11 cellular contexts compared by ENCODE assay signal in genomic region chr17:49231563-49231894, GRCh38. TPM values are rescaled to one million over a fixed set of nuclear protein-coding genes. Genes with fewer than 3 reads are reported as not detected.
DNase-seq lines count a peak whose midpoint lies in the region; ATAC-seq and TF ChIP-seq lines count a peak whose summit lies in the region.
"Had no signal": no experiment of that assay in that cellular context is flagged by ENCODE, and none has a peak within 500 bp of the region (broad histone marks: within the 10 kb centered on the region; RNA-seq: fewer than 3 reads in every experiment).

No MANE protein-coding gene starts in this region.

- 66 to 71% methylated on average over 7 of the region's 7 CpGs for WGBS in heart right ventricle, 2 donors
- 76% methylated on average over 7 of the region's 7 CpGs for WGBS in hepatocyte (ENCODE audit: low lambda C conversion rate, missing lambda C conversion rate)

- H3K4me2 ChIP-seq in SU-DHL-6 (ENCODE audit: low read depth, low read length, poor library complexity, severe bottlenecking): peak overlapping the region; percentile 76
- H3K4me2 ChIP-seq in hepatocyte: no peak overlapping the region

- H3K9me2 ChIP-seq in SU-DHL-6 (replicated peaks; ENCODE audit: insufficient read depth, low read length): no peaks in the 10 kb centered on the region
- no peaks in the 10 kb centered on the region for H3K9me2 ChIP-seq in hepatocyte (replicated peaks; ENCODE audit: insufficient read depth)

- H3K9me3 ChIP-seq in heart right ventricle: no peaks in the 10 kb centered on the region
- no peaks in the 10 kb centered on the region for H3K9me3 ChIP-seq in SU-DHL-6 (ENCODE audit: insufficient read depth, low read length)
- no peaks in the 10 kb centered on the region for H3K9me3 ChIP-seq in hepatocyte (ENCODE audit: low read depth)

- H3K9ac ChIP-seq in SU-DHL-6 (ENCODE audit: low read length): peak overlapping the region; percentile 42; the same call in 1 of the 2 replicates

- no peak for DNase-seq in heart right ventricle
- DNase-seq in Right ventricle myocardium inferior (ENCODE audit: missing footprints): no peak
- no peak for DNase-seq in hepatocyte (ENCODE audit: low spot score)
- no peak for DNase-seq in stimulated activated naive CD8-positive, alpha-beta T cell treated with anti-CD3 and anti-CD28 coated beads, Interleukin-15, amount 100 ng/mL, for 72 hours
- DNase-seq in NCI-H226: no peak
- no peak for DNase-seq in NCI-H1436 (lab: John Stamatoyannopoulos, UW)
- DNase-seq: NCI-H2029 treated with DMSO at 0.1 percent for 48 hours had no signal

- ATAC-seq in heart right ventricle: no peak
- ATAC-seq in Right ventricle myocardium inferior: no peak
- no peak for ATAC-seq in stimulated activated naive CD8-positive, alpha-beta T cell treated with anti-CD3 and anti-CD28 coated beads, Interleukin-15, amount 100 ng/mL, for 72 hours
- no peak for ATAC-seq in GM19452 (IDR thresholded peaks at IDR 0.05; ENCODE audit: unreplicated experiment)

- no peaks in the 10 kb centered on the region for H3F3A ChIP-seq in SU-DHL-6 (ENCODE audit: insufficient read depth)

- peak overlapping the region; percentile 84 for H2AFZ ChIP-seq in SU-DHL-6 (ENCODE audit: low read depth, low read length, severe bottlenecking)
- H2AFZ ChIP-seq in hepatocyte: peak overlapping the region; percentile 47

- peaks cover 37% of the 10 kb centered on the region for H3K4me1 Mint-ChIP-seq in stimulated activated naive CD8-positive, alpha-beta T cell treated with anti-CD3 and anti-CD28 coated beads, Interleukin-15, amount 100 ng/mL, for 72 hours

- no peaks in the 10 kb centered on the region for H4K20me1 ChIP-seq in SU-DHL-6 (ENCODE audit: low read depth, low read length)
- no peaks in the 10 kb centered on the region for H4K20me1 ChIP-seq in hepatocyte (ENCODE audit: insufficient read depth, poor library complexity, severe bottlenecking)

- no peak overlapping the region for H3K27ac Mint-ChIP-seq in stimulated activated naive CD8-positive, alpha-beta T cell treated with anti-CD3 and anti-CD28 coated beads, Interleukin-15, amount 100 ng/mL, for 72 hours

- no peaks in the 10 kb centered on the region for H3K79me2 ChIP-seq in SU-DHL-6 (ENCODE audit: insufficient read depth, low read length)
- no peaks in the 10 kb centered on the region for H3K79me2 ChIP-seq in hepatocyte

- peaks cover 0 to 25% (median 0%) of the 10 kb centered on the region in 7 donors for H3K27me3 ChIP-seq in heart right ventricle
- H3K27me3 ChIP-seq in SU-DHL-6 (ENCODE audit: low read length): no peaks in the 10 kb centered on the region
- peaks cover 34% of the 10 kb centered on the region for H3K27me3 ChIP-seq in hepatocyte

- peaks cover 0 to 30% (median 15%) of the 10 kb centered on the region in 9 donors for H3K4me1 ChIP-seq in heart right ventricle
- peaks cover 6% of the 10 kb centered on the region for H3K4me1 ChIP-seq in hepatocyte (ENCODE audit: insufficient read depth)

- H3K4me3 ChIP-seq in heart right ventricle: peak overlapping the region in 6 of 10 donors; percentile 61 to 75 (median 66)
- H3K4me3 ChIP-seq in SU-DHL-6 (ENCODE audit: insufficient read depth, low read length, poor library complexity, severe bottlenecking): no peak overlapping the region
- H3K4me3 ChIP-seq in hepatocyte: no peak overlapping the region

- H3K36me3 ChIP-seq in heart right ventricle (no peaks in the 10 kb centered on the region), SU-DHL-6 (ENCODE audit: low read length) (no peaks in the 10 kb centered on the region), hepatocyte (replicated peaks; ENCODE audit: insufficient read depth, low read depth) (no peaks in the 10 kb centered on the region)

- H3K4me3 Mint-ChIP-seq in stimulated activated naive CD8-positive, alpha-beta T cell treated with anti-CD3 and anti-CD28 coated beads, Interleukin-15, amount 100 ng/mL, for 72 hours: peak overlapping the region; percentile 78 to 88

- intact Hi-C loops in heart right ventricle (cut with DNase I): no loop called here
- intact Hi-C loops in Right ventricle myocardium inferior (cut with DNase I): no loop called here

- H3K27ac ChIP-seq in heart right ventricle (peak overlapping the region in 1 of 10 donors; percentile 77), SU-DHL-6 (ENCODE audit: low read depth, low read length) (no peak overlapping the region), hepatocyte (no peak overlapping the region)

- no peaks in the 10 kb centered on the region for H3K9me3 Mint-ChIP-seq in stimulated activated naive CD8-positive, alpha-beta T cell treated with anti-CD3 and anti-CD28 coated beads, Interleukin-15, amount 100 ng/mL, for 72 hours

- peaks cover 45% of the 10 kb centered on the region for H3K27me3 Mint-ChIP-seq in stimulated activated naive CD8-positive, alpha-beta T cell treated with anti-CD3 and anti-CD28 coated beads, Interleukin-15, amount 100 ng/mL, for 72 hours

- TF ChIP-seq CTCF in heart right ventricle (IDR thresholded peaks at IDR 0.05) (no peak), SU-DHL-6 (IDR thresholded peaks at IDR 0.05; ENCODE audit: insufficient read depth, low read length, poor library complexity, severe bottlenecking) (no peak), hepatocyte (IDR thresholded peaks at IDR 0.05; ENCODE audit: poor library complexity) (no peak)

RNA-seq across cellular contexts. Expression of gene PHOSPHO1, which starts 0.9 kb away (rescaled TPM):
- total RNA-seq in heart right ventricle (1 to 10 TPM in 4 of 10 donors, under 1 TPM in 6; 0.14 to 1.9 (median 0.49) TPM), Right ventricle myocardium inferior (0.78 TPM), hepatocyte (not detected in 2 replicates)
- polyA plus RNA-seq in heart right ventricle (1 to 10 TPM in 1 of 2 donors, under 1 TPM in 1; 0.52 to 1.1 TPM), hepatocyte (0.54 TPM in 1 of 2 replicates, not detected in the other)
- total RNA-seq: HT1080 had no signal

RNA-seq across cellular contexts. Expression of gene ABI3, which starts 21.0 kb away (rescaled TPM):
- total RNA-seq in heart right ventricle (10 to 100 TPM in 1 of 10 donors, 1 to 10 TPM in 9; 2.3 to 10.8 (median 4.8) TPM), Right ventricle myocardium inferior (6.3 TPM), hepatocyte (0.13 and 0.52 TPM in 2 replicates)
- polyA plus RNA-seq in heart right ventricle (10 to 100 TPM in 1 of 2 donors, 1 to 10 TPM in 1; 6.2 to 10.3 TPM), hepatocyte (0.29 and 0.43 TPM in 2 replicates)
- total RNA-seq: renal cortical epithelial cell had no signal

RNA-seq across cellular contexts. Expression of gene GNGT2, which starts 21.2 kb away (rescaled TPM):
- 1 to 10 TPM in 5 of 10 donors, under 1 TPM in 4, not detected in 1; 0.32 to 2.6 (median 1.3) TPM for total RNA-seq in heart right ventricle
- 1 to 10 TPM; 2.7 to 4.6 TPM for polyA plus RNA-seq in heart right ventricle
- 2.5 TPM for total RNA-seq in Right ventricle myocardium inferior
- 0.96 TPM in 1 of 2 replicates, not detected in the other for total RNA-seq in hepatocyte
- polyA plus RNA-seq in hepatocyte: 0.92 TPM in 1 of 2 replicates, not detected in the other
- total RNA-seq: renal cortical epithelial cell had no signal

Comparison
In these comparisons a context has a peak if more than half of its experiments do, and no peak if none do; other contexts are left out.
1. H3K4me3 ChIP-seq: peak in heart right ventricle (6 of 10); none in SU-DHL-6 (single experiment) and hepatocyte (single experiment).